In genomic region chr3:57692404-57693191, GRCh38 we compare ENCODE assay signal across 8 cellular contexts. TPM values are rescaled to one million over a fixed set of nuclear protein-coding genes. Genes with fewer than 3 reads are reported as not detected.
A peak's percentile ranks its signal among the peaks of the same experiment; 100 is the strongest.
DNase-seq lines count a peak whose midpoint lies in the region; ATAC-seq and TF ChIP-seq lines count a peak whose summit lies in the region.

Gene DENND6A, minus strand, starts transcription at chr3:57693077. Its CDS starts 59 bp downstream, at chr3:57693018.

- TF ChIP-seq CTCF in GM23338 (conservative IDR thresholded peaks at IDR 0.05; ENCODE audit: low read depth in 2 of 2) (no peak), RWPE1 (conservative IDR thresholded peaks at IDR 0.05; ENCODE audit: low read depth) (no peak), fibroblast of mammary gland (conservative IDR thresholded peaks at IDR 0.05; ENCODE audit: control insufficient read depth, insufficient read depth, low read depth, low read length) (no peak), natural killer cell (IDR thresholded peaks at IDR 0.05) (no peak)

- H3K4me1 Mint-ChIP-seq in GM23338 = peaks cover 13% of the 10 kb centered on the region; the same call in 2 of the 3 replicates
- H3K4me1 Mint-ChIP-seq in activated T-helper 2 cell treated with anti-CD3 and anti-CD28 coated beads, Interferon-gamma antibody, Interleukin-2, Interleukin-4, amounts not matched to agents 10 μg/mL and 5 μg/mL and 100 μg/mL, durations not matched to agents 14 hours and 24 hours and 36 hours (ENCODE audit: low read depth) = peaks cover 28% of the 10 kb centered on the region
- H3K4me1 Mint-ChIP-seq in natural killer cell = peaks cover 22 to 38% of the 10 kb centered on the region in 2 donors

- peaks cover 13% of the 10 kb centered on the region for H3K4me1 ChIP-seq in GM23338 (ENCODE audit: insufficient read depth)

- peak within 1 kb of the TSS; percentile 77 for H2AFZ ChIP-seq in GM23338

- H3K27me3 Mint-ChIP-seq in GM23338 (ENCODE audit: insufficient read depth, low read depth, poor library complexity) = peaks cover 20% of the 10 kb centered on the region
- no peaks in the 10 kb centered on the region for H3K27me3 Mint-ChIP-seq in activated T-helper 2 cell treated with anti-CD3 and anti-CD28 coated beads, Interferon-gamma antibody, Interleukin-2, Interleukin-4, amounts not matched to agents 10 μg/mL and 5 μg/mL and 100 μg/mL, durations not matched to agents 14 hours and 24 hours and 36 hours (ENCODE audit: low read depth)
- H3K27me3 Mint-ChIP-seq in natural killer cell (ENCODE audit: low read depth in 2 of 2) = no peaks in the 10 kb centered on the region

- H3K9me2 ChIP-seq in GM23338 (ENCODE audit: insufficient read depth) = no peaks in the 10 kb centered on the region

- no peaks in the 10 kb centered on the region for H3K36me3 ChIP-seq in GM23338 (ENCODE audit: insufficient read depth)

- no peaks in the 10 kb centered on the region for H3F3A ChIP-seq in GM23338 (replicated peaks; ENCODE audit: low read depth)

- H3K27ac ChIP-seq in GM23338 (ENCODE audit: low read depth) (peak within 1 kb of the TSS; percentile 76), RWPE1 (peak within 1 kb of the TSS; percentile 98)

- no peaks in the 10 kb centered on the region for H3K36me3 Mint-ChIP-seq in GM23338 (ENCODE audit: low read depth)
- H3K36me3 Mint-ChIP-seq in activated T-helper 2 cell treated with anti-CD3 and anti-CD28 coated beads, Interferon-gamma antibody, Interleukin-2, Interleukin-4, amounts not matched to agents 10 μg/mL and 5 μg/mL and 100 μg/mL, durations not matched to agents 14 hours and 24 hours and 36 hours (ENCODE audit: low read depth) = peaks cover 14% of the 10 kb centered on the region
- no peaks in the 10 kb centered on the region for H3K36me3 Mint-ChIP-seq in natural killer cell

- H3K9me3 Mint-ChIP-seq in GM23338 (no peaks in the 10 kb centered on the region), natural killer cell (no peaks in the 10 kb centered on the region)
- no peaks in the 10 kb centered on the region for H3K9me3 Mint-ChIP-seq in activated T-helper 2 cell treated with anti-CD3 and anti-CD28 coated beads, Interferon-gamma antibody, Interleukin-2, Interleukin-4, amounts not matched to agents 10 μg/mL and 5 μg/mL and 100 μg/mL, durations not matched to agents 14 hours and 24 hours and 36 hours

- peak within 1 kb of the TSS; percentile 96 for H3K27ac Mint-ChIP-seq in GM23338
- H3K27ac Mint-ChIP-seq in activated T-helper 2 cell treated with anti-CD3 and anti-CD28 coated beads, Interferon-gamma antibody, Interleukin-2, Interleukin-4, amounts not matched to agents 10 μg/mL and 5 μg/mL and 100 μg/mL, durations not matched to agents 14 hours and 24 hours and 36 hours = peak within 1 kb of the TSS; percentile 85
- H3K27ac Mint-ChIP-seq in natural killer cell = peak within 1 kb of the TSS; percentile 94 to 97

- DNase-seq in EH (ENCODE audit: low read depth) (peak; percentile 93), GM23338 (ENCODE audit: low spot score) (peak; percentile 94), LHCN-M2 (ENCODE audit: low read depth) (peak; percentile 91), RWPE1 (ENCODE audit: low spot score) (peak; percentile 90), fibroblast of mammary gland (ENCODE audit: low read depth) (peak; percentile 89), natural killer cell (peak; percentile 93)
- DNase-seq in activated T-helper 2 cell treated with anti-CD3 and anti-CD28 coated beads, Interferon-gamma antibody, Interleukin-2, Interleukin-4, amounts not matched to agents 10 μg/mL and 5 μg/mL and 100 μg/mL, durations not matched to agents 14 hours and 24 hours and 36 hours (ENCODE audit: low spot score) = peak; percentile 93
- peak; percentile 86 to 96 (median 92) for DNase-seq in stimulated activated naive CD4-positive, alpha-beta T cell (lab: John Stamatoyannopoulos, UW)

- H3K79me2 ChIP-seq in GM23338 (replicated peaks; ENCODE audit: insufficient read depth) = peaks cover 40% of the 10 kb centered on the region

- no peaks in the 10 kb centered on the region for H3K27me3 ChIP-seq in GM23338 (ENCODE audit: insufficient read depth)

- CTCF ChIA-PET in RWPE1 (lab: Yijun Ruan, JAX) = interaction anchor here (0.7 kb wide), 1 partner anchor 186 kb away, joined by 3 read pairs; no protein-coding TSS in a partner anchor

- intact Hi-C loops in activated T-helper 2 cell treated with anti-CD3 and anti-CD28 coated beads, Interferon-gamma antibody, Interleukin-2, Interleukin-4, amounts not matched to agents 10 μg/mL and 5 μg/mL and 100 μg/mL, durations not matched to agents 14 hours and 24 hours and 36 hours (cut with micrococcal nuclease) = loop anchor here (1.0 to 2.0 kb wide), 4 partner anchors 21 to 136 kb away; partner anchors contain the start of genes ARF4, PDE12 and SLMAP
- intact Hi-C loops in natural killer cell (cut with micrococcal nuclease) = loop anchor here (1.0 to 5.0 kb wide), 5 partner anchors 17 to 135 kb away; partner anchors contain the start of genes ARF4, PDE12 and SLMAP

- ATAC-seq in GM23338 (peak; percentile 93), natural killer cell (peak; percentile 76 to 90 (median 80))

- peak within 1 kb of the TSS; percentile 75 for H3K4me2 ChIP-seq in GM23338

- POLR2A ChIA-PET in RWPE1 (lab: Yijun Ruan, JAX; ENCODE audit: low non-redundant PET) = interaction anchor here (0.6 kb wide), 1 partner anchor 61 kb away, joined by 3 read pairs; no protein-coding TSS in a partner anchor

- peak within 1 kb of the TSS; percentile 91 for H3K4me3 Mint-ChIP-seq in GM23338
- H3K4me3 Mint-ChIP-seq in activated T-helper 2 cell treated with anti-CD3 and anti-CD28 coated beads, Interferon-gamma antibody, Interleukin-2, Interleukin-4, amounts not matched to agents 10 μg/mL and 5 μg/mL and 100 μg/mL, durations not matched to agents 14 hours and 24 hours and 36 hours (ENCODE audit: low read depth) = peak within 1 kb of the TSS; percentile 83
- H3K4me3 Mint-ChIP-seq in natural killer cell = peak within 1 kb of the TSS; percentile 95

- H4K20me1 ChIP-seq in GM23338 (replicated peaks; ENCODE audit: insufficient read depth) = no peaks in the 10 kb centered on the region; the same call in 1 of the 2 replicates

- H3K4me3 ChIP-seq in GM23338 (peak within 1 kb of the TSS; percentile 58), fibroblast of mammary gland (ENCODE audit: control insufficient read depth, low read depth, low read length) (peak within 1 kb of the TSS; percentile 57)

TF ChIP-seq in GM23338, 12 proteins besides CTCF, POLR2A, EP300 and RAD21 (continues in another document):
- TF ChIP-seq NANOG (IDR thresholded peaks at IDR 0.05; ENCODE audit: borderline replicate concordance) (no peak), CREB1 (CRISPR knock-in tag; IDR thresholded peaks at IDR 0.05; ENCODE audit: low read depth) (peak; percentile 76; the same call in 1 of the 2 replicates), ZNF114 (CRISPR knock-in tag; IDR thresholded peaks at IDR 0.05) (no peak), ZNF331 (CRISPR knock-in tag; IDR thresholded peaks at IDR 0.05; ENCODE audit: low read depth) (no peak)

RNA-seq across cellular contexts. Expression of gene DENND6A, which starts in this region (rescaled TPM):
- 17.5 and 40.6 TPM in 2 replicates for total RNA-seq in GM23338 (2014; rRNA removed; shearing (Covaris generic))
- 4.0 and 7.5 TPM in 2 replicates for polyA plus RNA-seq in GM23338 (2016; fragmentation: Nextera tagmentation; extraction: Ambion mirVana)
- total RNA-seq in LHCN-M2 (2014; rRNA removed) (9.8 and 14.8 TPM in 2 replicates), natural killer cell (10 to 100 TPM; 54.5 to 69.8 (median 57.1) TPM)
- 4.6 TPM for polyA plus RNA-seq in LHCN-M2 (2012)
- total RNA-seq in activated T-helper 2 cell treated with anti-CD3 and anti-CD28 coated beads, Interferon-gamma antibody, Interleukin-2, Interleukin-4, amounts not matched to agents 10 μg/mL and 5 μg/mL and 100 μg/mL, durations not matched to agents 14 hours and 24 hours and 36 hours = 21.4 and 24.3 TPM in 2 replicates

Comparison
In these comparisons a context has a peak if more than half of its experiments do, and no peak if none do; other contexts are left out.
1. Peak in every context shown above with its lines: DNase-seq, ATAC-seq, H3K4me3 ChIP-seq and H3K27ac ChIP-seq.